ENCODE assay signal across 8 cellular contexts in the genomic region with DNA sequence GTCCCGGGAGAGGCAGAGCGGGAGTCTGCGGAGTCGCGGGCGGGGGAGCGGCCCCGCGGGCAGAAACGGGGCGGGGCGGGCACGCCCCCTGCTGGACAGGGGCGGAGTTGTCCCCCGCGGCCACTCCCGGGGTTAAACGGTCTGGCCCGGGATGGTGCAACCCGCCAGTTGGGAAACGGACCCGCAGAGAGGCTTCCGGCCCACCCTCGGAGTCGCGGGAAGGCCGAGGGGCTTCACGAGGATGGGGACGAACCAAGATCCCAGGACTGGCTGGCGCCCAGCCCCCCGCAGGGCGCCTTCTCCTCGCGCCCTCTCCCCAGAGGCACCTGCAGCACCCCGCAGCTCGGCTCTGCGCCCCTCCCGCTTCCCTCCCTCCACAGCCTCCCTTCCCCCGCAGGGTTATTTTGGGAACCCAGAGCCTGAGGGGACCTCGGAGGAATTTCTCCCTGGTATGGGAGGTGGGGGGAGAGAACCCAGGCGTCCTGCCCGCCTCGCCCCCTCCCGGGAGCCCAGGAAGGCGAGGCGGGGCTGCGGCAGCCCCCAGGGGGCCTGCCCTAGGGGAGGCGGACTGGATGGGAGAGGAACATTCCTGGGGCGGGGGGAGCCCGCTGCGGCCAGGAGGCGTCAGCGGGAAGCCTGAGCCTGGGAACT. TPM values are rescaled to one million over a fixed set of nuclear protein-coding genes. Genes with fewer than 3 reads are reported as not detected.
DNase-seq lines count a peak whose midpoint lies in the region; ATAC-seq and TF ChIP-seq lines count a peak whose summit lies in the region.

No MANE protein-coding gene starts in this region.

- peak; percentile 82 for DNase-seq in MV-4-11 (lab: John Stamatoyannopoulos, UW)
- peak; percentile 94 for DNase-seq in activated CD8-positive, alpha-beta memory T cell treated with anti-CD3 and anti-CD28 coated beads for 24 hours
- DNase-seq in endodermal cell = peak; percentile 90
- DNase-seq in stimulated activated CD8-positive, alpha-beta memory T cell treated with anti-CD3 and anti-CD28 coated beads, Interleukin-4, amount 100 ng/mL, for 1 hour (ENCODE audit: low read depth in 2 of 2, low spot score in 1 of 2) = peak; percentile 61 to 70

- H3K27me3 ChIP-seq in endodermal cell (ENCODE audit: control insufficient read depth, insufficient read depth, low read length, poor library complexity, severe bottlenecking) = peaks cover 79% of the 10 kb centered on the region
- no peaks in the 10 kb centered on the region for H3K27me3 ChIP-seq in mononuclear cell (ENCODE audit: insufficient read depth, low read length)

- H3K4me3 ChIP-seq in GM12875 (ENCODE audit: low read depth, low read length) (peak overlapping the region; percentile 64), endodermal cell (ENCODE audit: low read length) (no peak overlapping the region), mononuclear cell (ENCODE audit: low read length) (peak overlapping the region; percentile 91)

- no peak overlapping the region for H3K27ac ChIP-seq in endodermal cell (ENCODE audit: low read depth, low read length)

- TF ChIP-seq CTCF in GM12875 (IDR thresholded peaks at IDR 0.05; ENCODE audit: borderline replicate concordance, insufficient read depth, low read depth, low read length) (peak; percentile 96), endodermal cell (conservative IDR thresholded peaks at IDR 0.05) (peak; percentile 96)

- H3K9ac ChIP-seq in endodermal cell (ENCODE audit: extremely low read depth, low read length, poor library complexity, severe bottlenecking) = no peak overlapping the region

- no peaks in the 10 kb centered on the region for H3K36me3 ChIP-seq in endodermal cell (ENCODE audit: control insufficient read depth, insufficient read depth, low read length)

- no peak overlapping the region for H3K4me3 Mint-ChIP-seq in endodermal cell

- H3K9me3 Mint-ChIP-seq in endodermal cell = no peaks in the 10 kb centered on the region

- H3K27ac Mint-ChIP-seq in endodermal cell = no peak overlapping the region

- 2% methylated on average over 13 to 52 of the region's 53 CpGs for WGBS in endodermal cell (ENCODE audit: insufficient coverage in 1 of 2, insufficient read length in 1 of 2), 2 experiments

- H3K27me3 Mint-ChIP-seq in endodermal cell (ENCODE audit: insufficient read depth) = peaks cover 79% of the 10 kb centered on the region

- H3K9me3 ChIP-seq in endodermal cell (ENCODE audit: control insufficient read depth, low read length) (no peaks in the 10 kb centered on the region), mononuclear cell (ENCODE audit: low read depth, low read length) (no peaks in the 10 kb centered on the region)

- H3K36me3 Mint-ChIP-seq in endodermal cell (ENCODE audit: low read depth) = no peaks in the 10 kb centered on the region

- H3K4me1 ChIP-seq in endodermal cell (ENCODE audit: control insufficient read depth, insufficient read depth, low read length) (peaks cover 4% of the 10 kb centered on the region), mononuclear cell (ENCODE audit: insufficient read depth, low read length) (peaks cover 40% of the 10 kb centered on the region)

- H3K4me1 Mint-ChIP-seq in endodermal cell = peaks cover 15% of the 10 kb centered on the region

- ATAC-seq in GM21360 (IDR thresholded peaks at IDR 0.05; ENCODE audit: unreplicated experiment) (no peak), HG03095 (IDR thresholded peaks at IDR 0.05; ENCODE audit: unreplicated experiment) (no peak)

RNA-seq across cellular contexts. Expression of a gene that starts 0.9 kb away (rescaled TPM):
- 1 to 10 TPM in 1 of 2 donors, under 1 TPM in 1; 0.86 to 1.9 TPM for total RNA-seq in endodermal cell
- polyA plus RNA-seq in endodermal cell (2013, experiment 1 of 2) = 5.0 TPM
- 3.8 TPM for polyA plus RNA-seq in endodermal cell (2013, experiment 2 of 2)
- total RNA-seq in mononuclear cell = 126 TPM

RNA-seq across cellular contexts. Expression of a gene that starts 16.7 kb away (rescaled TPM):
- total RNA-seq in endodermal cell (1 to 10 TPM; 1.1 to 1.2 TPM), mononuclear cell (4.8 TPM)
- 2.0 TPM for polyA plus RNA-seq in endodermal cell (2013, experiment 1 of 2)
- 1.3 TPM for polyA plus RNA-seq in endodermal cell (2013, experiment 2 of 2)

RNA-seq across cellular contexts. Expression of a gene that starts 20.1 kb away (rescaled TPM):
- total RNA-seq in endodermal cell (1 to 10 TPM in 1 of 2 donors, under 1 TPM in 1; 1.00 to 1.5 TPM), mononuclear cell (0.73 TPM)
- 26.7 TPM for polyA plus RNA-seq in endodermal cell (2013, experiment 1 of 2)
- 29.3 TPM for polyA plus RNA-seq in endodermal cell (2013, experiment 2 of 2)

RNA-seq across cellular contexts. Expression of a gene that starts 35.3 kb away (rescaled TPM):
- total RNA-seq in endodermal cell (100 to 1,000 TPM; 331 to 399 TPM), mononuclear cell (773 TPM)
- 250 TPM for polyA plus RNA-seq in endodermal cell (2013, experiment 1 of 2)
- 216 TPM for polyA plus RNA-seq in endodermal cell (2013, experiment 2 of 2)

RNA-seq across cellular contexts. Expression of a gene that starts 59.9 kb away (rescaled TPM):
- total RNA-seq in endodermal cell (10 to 100 TPM; 24.7 to 32.4 TPM), mononuclear cell (41.6 TPM)
- 20.7 TPM for polyA plus RNA-seq in endodermal cell (2013, experiment 1 of 2)
- 18.3 TPM for polyA plus RNA-seq in endodermal cell (2013, experiment 2 of 2)

Comparison
In these comparisons a context has a peak if more than half of its experiments do, and no peak if none do; other contexts are left out.
1. RNA of a gene that starts 0.9 kb away (total RNA-seq): 126 TPM in mononuclear cell (single experiment); 0.86 to 1.9 TPM in endodermal cell; every median in the first group is over 10 times any median in the second.
2. Peak in every context shown above with its lines, with median percentiles within 50 percentile points of each other: DNase-seq.